ENCODE assay signal across 9 cellular contexts in genomic region chr2:47226124-47227040, GRCh38. TPM values are rescaled to one million over a fixed set of nuclear protein-coding genes. Genes with fewer than 3 reads are reported as not detected.
DNase-seq lines count a peak whose midpoint lies in the region; ATAC-seq and TF ChIP-seq lines count a peak whose summit lies in the region.
"Had no signal": no experiment of that assay in that cellular context is flagged by ENCODE, and none has a peak within 500 bp of the region (broad histone marks: within the 10 kb centered on the region; RNA-seq: fewer than 3 reads in every experiment).

No MANE protein-coding gene starts in this region.

- CTCF ChIA-PET in HEK293T (lab: Yijun Ruan, JAX), result interaction anchor here (0.5 to 1.4 kb wide), 4 partner anchors 13 to 295 kb away, joined by 3 read pairs; no protein-coding TSS in a partner anchor
- CTCF ChIA-PET in GM10248 (lab: Yijun Ruan, JAX), result interaction anchor here (1.4 to 2.1 kb wide), 2 partner anchors 12 to 28 kb away, joined by 4 to 6 read pairs; no protein-coding TSS in a partner anchor
- CTCF ChIA-PET in activated CD8-positive, alpha-beta T cell treated with anti-CD3 and anti-CD28 coated beads for 36 hours (lab: Charles Lee), result interaction anchor here (1.0 to 1.4 kb wide), 2 partner anchors 109 to 162 kb away, joined by 3 to 4 read pairs; no protein-coding TSS in a partner anchor

- H3K27ac Mint-ChIP-seq in activated CD8-positive, alpha-beta T cell treated with anti-CD3 and anti-CD28 coated beads for 36 hours, result no peak overlapping the region
- H3K27ac Mint-ChIP-seq: activated naive CD8-positive, alpha-beta T cell treated with anti-CD3 and anti-CD28 coated beads, Interleukin-2, amount 10 ng/mL, durations not matched to agents 7 days and 5 days had no signal

- H3K36me3 ChIP-seq in esophagus squamous epithelium (no peaks in the 10 kb centered on the region), prostate gland (no peaks in the 10 kb centered on the region)

- H3K4me3 ChIP-seq in esophagus squamous epithelium (no peak overlapping the region), prostate gland (no peak overlapping the region)

- TF ChIP-seq CTCF in esophagus squamous epithelium (IDR thresholded peaks at IDR 0.05) (no peak), prostate gland (IDR thresholded peaks at IDR 0.05) (no peak), GM10248 (IDR thresholded peaks at IDR 0.05; ENCODE audit: control extremely low read depth, extremely low read depth, low read depth, missing control alignments) (no peak)
- TF ChIP-seq CTCF in activated CD8-positive, alpha-beta T cell treated with anti-CD3 and anti-CD28 coated beads for 36 hours (IDR thresholded peaks at IDR 0.05), result no peak

- TF ChIP-seq POLR2A in esophagus squamous epithelium (IDR thresholded peaks at IDR 0.05) (no peak), prostate gland (IDR thresholded peaks at IDR 0.05) (no peak)

- 57 to 59% methylated on average over 7 of the region's 7 CpGs for WGBS in esophagus squamous epithelium, 2 donors
- WGBS in prostate gland, result 45% methylated on average over 7 of the region's 7 CpGs

- no peaks in the 10 kb centered on the region for H3K9me3 Mint-ChIP-seq in activated CD8-positive, alpha-beta T cell treated with anti-CD3 and anti-CD28 coated beads for 36 hours
- H3K9me3 Mint-ChIP-seq: activated naive CD8-positive, alpha-beta T cell treated with anti-CD3 and anti-CD28 coated beads, Interleukin-2, amount 10 ng/mL, durations not matched to agents 7 days and 5 days had no signal

- H3K27me3 ChIP-seq in esophagus squamous epithelium, result no peaks in the 10 kb centered on the region
- H3K27me3 ChIP-seq in prostate gland (replicated peaks; ENCODE audit: insufficient read depth), result no peaks in the 10 kb centered on the region

- H3K4me1 ChIP-seq in esophagus squamous epithelium (peaks cover 5 to 20% (median 7%) of the 10 kb centered on the region in 3 donors), prostate gland (replicated peaks) (peaks cover 23% of the 10 kb centered on the region)

- no peaks in the 10 kb centered on the region for H3K36me3 Mint-ChIP-seq in activated CD8-positive, alpha-beta T cell treated with anti-CD3 and anti-CD28 coated beads for 36 hours (ENCODE audit: low read depth)
- H3K36me3 Mint-ChIP-seq: activated naive CD8-positive, alpha-beta T cell treated with anti-CD3 and anti-CD28 coated beads, Interleukin-2, amount 10 ng/mL, durations not matched to agents 7 days and 5 days had no signal

- H3K4me1 Mint-ChIP-seq in activated CD8-positive, alpha-beta T cell treated with anti-CD3 and anti-CD28 coated beads for 36 hours (ENCODE audit: low read depth), result no peaks in the 10 kb centered on the region

- intact Hi-C loops in esophagus squamous epithelium (cut with DNase I) (no loop called here), prostate gland (cut with DNase I) (no loop called here)
- intact Hi-C loops in activated CD8-positive, alpha-beta T cell treated with anti-CD3 and anti-CD28 coated beads for 36 hours (cut with micrococcal nuclease), result no loop called here

- POLR2A ChIA-PET in HEK293T (lab: Yijun Ruan, JAX) (interaction anchor here (0.9 to 1.2 kb wide), 2 partner anchors 27 to 54 kb away, joined by 3 read pairs; no protein-coding TSS in a partner anchor), GM10248 (lab: Yijun Ruan, JAX) (interaction anchor here (0.7 kb wide), 1 partner anchor 78 kb away, joined by 6 read pairs; no protein-coding TSS in a partner anchor)
- POLR2A ChIA-PET in activated CD8-positive, alpha-beta T cell treated with anti-CD3 and anti-CD28 coated beads for 36 hours (lab: Charles Lee), result no interaction called here

- no peak for ATAC-seq in activated CD8-positive, alpha-beta T cell treated with anti-CD3 and anti-CD28 coated beads for 36 hours
- no peak for ATAC-seq in HG02798 (IDR thresholded peaks at IDR 0.05; ENCODE audit: poor library complexity, unreplicated experiment)

- no peaks in the 10 kb centered on the region for H3K27me3 Mint-ChIP-seq in activated CD8-positive, alpha-beta T cell treated with anti-CD3 and anti-CD28 coated beads for 36 hours

- H3K4me3 Mint-ChIP-seq in activated CD8-positive, alpha-beta T cell treated with anti-CD3 and anti-CD28 coated beads for 36 hours, result no peak overlapping the region
- H3K4me3 Mint-ChIP-seq: activated naive CD8-positive, alpha-beta T cell treated with anti-CD3 and anti-CD28 coated beads, Interleukin-2, amount 10 ng/mL, durations not matched to agents 7 days and 5 days had no signal

- H3K27ac ChIP-seq in esophagus squamous epithelium, result peak overlapping the region in 3 of 4 donors; percentile 7 to 50 (median 38)
- H3K27ac ChIP-seq in prostate gland, result peak overlapping the region in 1 of 2 donors; percentile 45

- H3K9me3 ChIP-seq in esophagus squamous epithelium (no peaks in the 10 kb centered on the region), prostate gland (no peaks in the 10 kb centered on the region)

- DNase-seq in HEK293T (ENCODE audit: extremely low spot score), result no peak
- peak; percentile 53 for DNase-seq in NCI-H2196 treated with DMSO at 0.1 percent for 48 hours (lab: John Stamatoyannopoulos, UW; ENCODE audit: unreplicated experiment)
- DNase-seq in esophagus squamous epithelium (lab: John Stamatoyannopoulos, UW), result no peak
- peak; percentile 33 for DNase-seq in prostate gland (ENCODE audit: low spot score)
- DNase-seq in GM10248 (ENCODE audit: extremely low spot score), result no peak
- DNase-seq in medulla oblongata (ENCODE audit: extremely low spot score), result no peak
- DNase-seq in activated CD8-positive, alpha-beta T cell treated with anti-CD3 and anti-CD28 coated beads for 36 hours, result no peak
- DNase-seq: activated naive CD8-positive, alpha-beta T cell treated with anti-CD3 and anti-CD28 coated beads, Interleukin-2, amount 10 ng/mL, durations not matched to agents 7 days and 5 days had no signal

TF ChIP-seq in HEK293T, 16 proteins besides CTCF, POLR2A, EP300 and RAD21:
- TF ChIP-seq BHLHE40 (IDR thresholded peaks at IDR 0.05; ENCODE audit: borderline replicate concordance) (no peak), FOXA1 (IDR thresholded peaks at IDR 0.05) (no peak), PKNOX1 (IDR thresholded peaks at IDR 0.05) (0 out of 2 replicates have a peak, but pooled peaks have one; percentile 11), ZNF384 (IDR thresholded peaks at IDR 0.05) (peak; percentile 87), TARDBP (IDR thresholded peaks at IDR 0.05) (no peak), HDGF (IDR thresholded peaks at IDR 0.05; ENCODE audit: borderline replicate concordance) (no peak), LEF1 (IDR thresholded peaks at IDR 0.05; ENCODE audit: borderline replicate concordance) (no peak), ARNT (IDR thresholded peaks at IDR 0.05) (no peak), ELF4 (IDR thresholded peaks at IDR 0.05) (no peak), SP1 (IDR thresholded peaks at IDR 0.05) (no peak)

RNA-seq across cellular contexts. Expression of gene CALM2, which starts 50.1 kb away (rescaled TPM):
- total RNA-seq in esophagus squamous epithelium (100 to 1,000 TPM; 143 to 454 (median 312) TPM), prostate gland (100 to 1,000 TPM; 391 to 511 TPM)
- 100 to 1,000 TPM; 399 to 415 TPM for total RNA-seq in activated CD8-positive, alpha-beta T cell treated with anti-CD3 and anti-CD28 coated beads for 36 hours

Comparison
In these comparisons a context has a peak if more than half of its experiments do, and no peak if none do; other contexts are left out.
1. DNase-seq: peak in NCI-H2196 treated with DMSO at 0.1 percent for 48 hours (single experiment) and prostate gland (single experiment); none in HEK293T (single experiment), esophagus squamous epithelium (single experiment), GM10248 (single experiment), medulla oblongata (single experiment) and activated CD8-positive, alpha-beta T cell treated with anti-CD3 and anti-CD28 coated beads for 36 hours (single experiment).